Comparison of ENCODE assay signal across 20 cellular contexts in the genomic region with DNA sequence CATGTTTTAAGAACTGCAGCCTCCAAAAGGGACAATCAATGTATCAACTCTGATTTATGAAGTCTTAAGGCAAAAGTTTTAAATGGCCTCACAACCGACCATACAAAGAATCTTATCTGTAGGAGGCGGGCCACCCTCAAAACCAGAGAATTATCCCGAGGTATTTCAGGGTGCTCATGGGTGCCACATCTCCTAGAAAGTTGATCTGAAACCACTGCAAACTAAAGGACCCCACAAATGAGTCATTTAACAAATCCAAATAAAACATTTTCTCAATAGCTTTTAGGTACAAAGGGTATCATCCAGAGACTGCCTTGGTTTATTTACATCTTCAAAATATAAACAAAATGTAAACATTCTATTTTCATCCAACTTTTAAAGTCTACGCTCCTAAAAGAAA. TPM values are rescaled to one million over a fixed set of nuclear protein-coding genes. Genes with fewer than 3 reads are reported as not detected.
A peak's percentile ranks its signal among the peaks of the same experiment; 100 is the strongest.
DNase-seq lines count a peak whose midpoint lies in the region; ATAC-seq, FAIRE-seq and TF ChIP-seq lines count a peak whose summit lies in the region.
"Had no signal": no experiment of that assay in that cellular context is flagged by ENCODE, and none has a peak within 500 bp of the region (broad histone marks: within the 10 kb centered on the region; RNA-seq: fewer than 3 reads in every experiment).

No MANE protein-coding gene starts in this region.

- intact Hi-C loops in activated CD8-positive, alpha-beta T cell treated with anti-CD3 and anti-CD28 coated beads for 36 hours (cut with micrococcal nuclease): no loop called here
- intact Hi-C loops in CD8-positive, alpha-beta T cell (cut with DNase I, micrococcal nuclease): no loop called here
- intact Hi-C loops in kidney (cut with DNase I): no loop called here
- intact Hi-C loops in psoas muscle (cut with DNase I): no loop called here

- H3K4me1 ChIP-seq in OCI-LY3 (ENCODE audit: low read length) (peaks cover 69% of the 10 kb centered on the region), kidney (ENCODE audit: control insufficient read depth in 1 of 2, insufficient read depth in 1 of 2, low read depth in 1 of 2, low read length in 2 of 2) (peaks cover 0 to 5% of the 10 kb centered on the region in 2 donors), psoas muscle (peaks cover 8% of the 10 kb centered on the region)
- peaks cover 10% of the 10 kb centered on the region for H3K4me1 ChIP-seq in CD8-positive, alpha-beta T cell (ENCODE audit: insufficient read depth, low read length)

- H3K27ac ChIP-seq in OCI-LY3 (ENCODE audit: low read length): no peak overlapping the region
- H3K27ac ChIP-seq in CD8-positive, alpha-beta T cell (ENCODE audit: low read depth, low read length): no peak overlapping the region
- no peak overlapping the region for H3K27ac ChIP-seq in kidney (ENCODE audit: low read depth in 2 of 2, low read length in 2 of 2)
- H3K27ac ChIP-seq in psoas muscle: no peak overlapping the region
- H3K27ac ChIP-seq: 22Rv1, PC-9 had no signal

- H3K9me3 Mint-ChIP-seq in activated CD8-positive, alpha-beta T cell treated with anti-CD3 and anti-CD28 coated beads for 36 hours: no peaks in the 10 kb centered on the region
- H3K9me3 Mint-ChIP-seq in activated CD8-positive, alpha-beta T cell treated with anti-CD3 and anti-CD28 coated beads, Interleukin-2, amount 10 ng/mL, durations not matched to agents 7 days and 5 days (ENCODE audit: insufficient read depth): no peaks in the 10 kb centered on the region
- no peaks in the 10 kb centered on the region for H3K9me3 Mint-ChIP-seq in activated T-helper 17 cell treated with anti-CD3 and anti-CD28 coated beads, Interleukin-2, amount 50 U/mL, for 72 hours
- no peaks in the 10 kb centered on the region for H3K9me3 Mint-ChIP-seq in CD8-positive, alpha-beta T cell

- DNase-seq in activated CD8-positive, alpha-beta T cell treated with anti-CD3 and anti-CD28 coated beads for 36 hours: no peak
- no peak for DNase-seq in activated CD8-positive, alpha-beta T cell treated with anti-CD3 and anti-CD28 coated beads, Interleukin-2, amount 10 ng/mL, durations not matched to agents 7 days and 5 days
- DNase-seq in CD8-positive, alpha-beta T cell: no peak
- no peak for DNase-seq in kidney
- DNase-seq in NK-92 treated with Interleukin-12 subunit alpha and Interleukin-12 subunit beta, amount 100 ng/mL, for 24 hours (lab: John Stamatoyannopoulos, UW): no peak
- DNase-seq in psoas muscle: no peak
- DNase-seq: Calu3, GF-D8, NCI-H1417, NCI-H187, NCI-H2107, NCI-H510A, NCI-H774, PC-9 had no signal

- no peaks in the 10 kb centered on the region for H3K27me3 ChIP-seq in OCI-LY3 (ENCODE audit: low read depth, low read length)
- H3K27me3 ChIP-seq in CD8-positive, alpha-beta T cell (ENCODE audit: insufficient read depth, low read length): no peaks in the 10 kb centered on the region
- no peaks in the 10 kb centered on the region for H3K27me3 ChIP-seq in psoas muscle (ENCODE audit: insufficient read depth in 3 of 3, low read length in 2 of 3)

- H3K9ac ChIP-seq in OCI-LY3 (ENCODE audit: low read length): no peak overlapping the region
- no peak overlapping the region for H3K9ac ChIP-seq in kidney (ENCODE audit: low read length in 2 of 2)

- peaks cover 50% of the 10 kb centered on the region for H3K36me3 ChIP-seq in OCI-LY3 (replicated peaks; ENCODE audit: low read depth, low read length)
- no peaks in the 10 kb centered on the region for H3K36me3 ChIP-seq in CD8-positive, alpha-beta T cell (ENCODE audit: insufficient read depth, low read length)
- H3K36me3 ChIP-seq in kidney (ENCODE audit: control insufficient read depth in 1 of 2, insufficient read depth in 2 of 2, low read length in 2 of 2): no peaks in the 10 kb centered on the region
- no peaks in the 10 kb centered on the region for H3K36me3 ChIP-seq in psoas muscle (ENCODE audit: insufficient read depth in 1 of 2, low read depth in 1 of 2)

- no peak overlapping the region for H3K4me3 ChIP-seq in OCI-LY3 (ENCODE audit: low read length)
- H3K4me3 ChIP-seq in CD8-positive, alpha-beta T cell (ENCODE audit: low read depth, low read length): no peak overlapping the region
- H3K4me3 ChIP-seq in kidney (ENCODE audit: low read length in 2 of 2): no peak overlapping the region
- H3K4me3 ChIP-seq in psoas muscle: no peak overlapping the region
- H3K4me3 ChIP-seq: PC-9 had no signal

- H3K4me3 Mint-ChIP-seq in activated CD8-positive, alpha-beta T cell treated with anti-CD3 and anti-CD28 coated beads for 36 hours: no peak overlapping the region
- H3K4me3 Mint-ChIP-seq in activated CD8-positive, alpha-beta T cell treated with anti-CD3 and anti-CD28 coated beads, Interleukin-2, amount 10 ng/mL, durations not matched to agents 7 days and 5 days: no peak overlapping the region
- H3K4me3 Mint-ChIP-seq in activated T-helper 17 cell treated with anti-CD3 and anti-CD28 coated beads, Interleukin-2, amount 50 U/mL, for 72 hours: peak overlapping the region; percentile 98
- no peak overlapping the region for H3K4me3 Mint-ChIP-seq in CD8-positive, alpha-beta T cell
- H3K4me3 Mint-ChIP-seq: CD14-positive monocyte had no signal

- H3K27me3 Mint-ChIP-seq in activated CD8-positive, alpha-beta T cell treated with anti-CD3 and anti-CD28 coated beads for 36 hours: no peaks in the 10 kb centered on the region
- H3K27me3 Mint-ChIP-seq in activated CD8-positive, alpha-beta T cell treated with anti-CD3 and anti-CD28 coated beads, Interleukin-2, amount 10 ng/mL, durations not matched to agents 7 days and 5 days (ENCODE audit: low read depth): no peaks in the 10 kb centered on the region
- H3K27me3 Mint-ChIP-seq in activated T-helper 17 cell treated with anti-CD3 and anti-CD28 coated beads, Interleukin-2, amount 50 U/mL, for 72 hours: no peaks in the 10 kb centered on the region
- no peaks in the 10 kb centered on the region for H3K27me3 Mint-ChIP-seq in CD8-positive, alpha-beta T cell (ENCODE audit: low read depth)

- H3K36me3 Mint-ChIP-seq in activated CD8-positive, alpha-beta T cell treated with anti-CD3 and anti-CD28 coated beads for 36 hours (ENCODE audit: low read depth): peaks cover 29% of the 10 kb centered on the region
- peaks cover 32% of the 10 kb centered on the region for H3K36me3 Mint-ChIP-seq in activated CD8-positive, alpha-beta T cell treated with anti-CD3 and anti-CD28 coated beads, Interleukin-2, amount 10 ng/mL, durations not matched to agents 7 days and 5 days (ENCODE audit: low read depth)
- H3K36me3 Mint-ChIP-seq in activated T-helper 17 cell treated with anti-CD3 and anti-CD28 coated beads, Interleukin-2, amount 50 U/mL, for 72 hours (ENCODE audit: low read depth): peaks cover 82% of the 10 kb centered on the region
- H3K36me3 Mint-ChIP-seq in CD8-positive, alpha-beta T cell: peaks cover 15% of the 10 kb centered on the region

- FAIRE-seq in kidney (lab: Jason Lieb, UNC): no peak
- FAIRE-seq: GM12892, GM18507 had no signal

- ATAC-seq in activated CD8-positive, alpha-beta T cell treated with anti-CD3 and anti-CD28 coated beads for 36 hours: no peak
- no peak for ATAC-seq in activated CD8-positive, alpha-beta T cell treated with anti-CD3 and anti-CD28 coated beads, Interleukin-2, amount 10 ng/mL, durations not matched to agents 7 days and 5 days
- ATAC-seq in activated T-helper 17 cell treated with anti-CD3 and anti-CD28 coated beads, Interleukin-2, amount 50 U/mL, for 72 hours (replicated peaks): no peak
- ATAC-seq in CD8-positive, alpha-beta T cell: no peak
- ATAC-seq in psoas muscle: no peak

- TF ChIP-seq CTCF in activated CD8-positive, alpha-beta T cell treated with anti-CD3 and anti-CD28 coated beads for 36 hours (IDR thresholded peaks at IDR 0.05): no peak
- TF ChIP-seq CTCF in OCI-LY3 (IDR thresholded peaks at IDR 0.05; ENCODE audit: low read depth, low read length): no peak
- TF ChIP-seq CTCF in CD8-positive, alpha-beta T cell (IDR thresholded peaks at IDR 0.05): no peak
- no peak for TF ChIP-seq CTCF in kidney (IDR thresholded peaks at IDR 0.05; ENCODE audit: borderline replicate concordance, extremely low read depth, insufficient read depth)
- TF ChIP-seq CTCF in psoas muscle (IDR thresholded peaks at IDR 0.05): no peak

- peaks cover 66% of the 10 kb centered on the region for H4K20me1 ChIP-seq in OCI-LY3 (ENCODE audit: insufficient read depth, low read length)

- peaks cover 97% of the 10 kb centered on the region for H3K79me2 ChIP-seq in OCI-LY3 (ENCODE audit: low read length)

- peak overlapping the region; percentile 14 for H3K4me2 ChIP-seq in OCI-LY3 (ENCODE audit: low read length)
- H3K4me2 ChIP-seq: PC-9 had no signal

- POLR2A ChIA-PET in activated CD8-positive, alpha-beta T cell treated with anti-CD3 and anti-CD28 coated beads for 36 hours (lab: Charles Lee): interaction anchor here (0.9 kb wide), 1 partner anchor 76 kb away, joined by 3 read pairs; no protein-coding TSS in a partner anchor
- POLR2A ChIA-PET in activated CD8-positive, alpha-beta T cell treated with anti-CD3 and anti-CD28 coated beads, Interleukin-2, amount 10 ng/mL, durations not matched to agents 7 days and 5 days (lab: Charles Lee): no interaction called here
- POLR2A ChIA-PET in CD8-positive, alpha-beta T cell (lab: Charles Lee): interaction anchor here (1.6 kb wide), 1 partner anchor 23 kb away, joined by 5 read pairs; no protein-coding TSS in a partner anchor

- CTCF ChIA-PET in activated CD8-positive, alpha-beta T cell treated with anti-CD3 and anti-CD28 coated beads for 36 hours (lab: Charles Lee): interaction anchor here (2.9 to 4.5 kb wide), 4 partner anchors 8 to 97 kb away, joined by 8 to 26 read pairs (median 17); no protein-coding TSS in a partner anchor
- CTCF ChIA-PET in activated CD8-positive, alpha-beta T cell treated with anti-CD3 and anti-CD28 coated beads, Interleukin-2, amount 10 ng/mL, durations not matched to agents 7 days and 5 days (lab: Charles Lee): interaction anchor here (0.9 to 3.5 kb wide), 6 partner anchors 11 to 204 kb away, joined by 3 to 28 read pairs (median 8); no protein-coding TSS in a partner anchor
- CTCF ChIA-PET in CD8-positive, alpha-beta T cell (lab: Charles Lee): interaction anchor here (1.0 to 18.2 kb wide), 6 partner anchors 11 to 205 kb away, joined by 3 to 455 read pairs (median 10); no protein-coding TSS in a partner anchor

- peak overlapping the region; percentile 10 for H3K27ac Mint-ChIP-seq in activated CD8-positive, alpha-beta T cell treated with anti-CD3 and anti-CD28 coated beads for 36 hours
- H3K27ac Mint-ChIP-seq in activated CD8-positive, alpha-beta T cell treated with anti-CD3 and anti-CD28 coated beads, Interleukin-2, amount 10 ng/mL, durations not matched to agents 7 days and 5 days: no peak overlapping the region
- peak overlapping the region; percentile 61 for H3K27ac Mint-ChIP-seq in activated T-helper 17 cell treated with anti-CD3 and anti-CD28 coated beads, Interleukin-2, amount 50 U/mL, for 72 hours
- no peak overlapping the region for H3K27ac Mint-ChIP-seq in CD8-positive, alpha-beta T cell
- H3K27ac Mint-ChIP-seq: CD14-positive monocyte had no signal

- no peaks in the 10 kb centered on the region for H3K9me3 ChIP-seq in OCI-LY3 (ENCODE audit: insufficient read depth, low read length)
- no peaks in the 10 kb centered on the region for H3K9me3 ChIP-seq in CD8-positive, alpha-beta T cell (ENCODE audit: low read length)
- H3K9me3 ChIP-seq in kidney (ENCODE audit: control insufficient read depth in 1 of 2, low read length in 2 of 2): no peaks in the 10 kb centered on the region
- H3K9me3 ChIP-seq in psoas muscle: no peaks in the 10 kb centered on the region

- 82 to 83% (median 83%) methylated on average over 4 of the region's 4 CpGs for WGBS in psoas muscle, 3 donors

- peaks cover 62% of the 10 kb centered on the region for H3K4me1 Mint-ChIP-seq in activated CD8-positive, alpha-beta T cell treated with anti-CD3 and anti-CD28 coated beads for 36 hours (ENCODE audit: low read depth)
- H3K4me1 Mint-ChIP-seq in activated CD8-positive, alpha-beta T cell treated with anti-CD3 and anti-CD28 coated beads, Interleukin-2, amount 10 ng/mL, durations not matched to agents 7 days and 5 days (ENCODE audit: low read depth): peaks cover 45% of the 10 kb centered on the region
- peaks cover 57% of the 10 kb centered on the region for H3K4me1 Mint-ChIP-seq in activated T-helper 17 cell treated with anti-CD3 and anti-CD28 coated beads, Interleukin-2, amount 50 U/mL, for 72 hours
- peaks cover 63% of the 10 kb centered on the region for H3K4me1 Mint-ChIP-seq in CD8-positive, alpha-beta T cell (ENCODE audit: low read depth)

- no peak overlapping the region for H2AFZ ChIP-seq in OCI-LY3 (ENCODE audit: low read depth, low read length)
- H2AFZ ChIP-seq: PC-9 had no signal

RNA-seq across cellular contexts. Expression of gene ERN1, which starts 6.8 kb away (rescaled TPM):
- 10 to 100 TPM; 19.2 to 23.6 TPM for total RNA-seq in activated CD8-positive, alpha-beta T cell treated with anti-CD3 and anti-CD28 coated beads for 36 hours
- 10 to 100 TPM; 13.0 to 17.9 TPM for total RNA-seq in activated CD8-positive, alpha-beta T cell treated with anti-CD3 and anti-CD28 coated beads, Interleukin-2, amount 10 ng/mL, durations not matched to agents 7 days and 5 days
- total RNA-seq in activated T-helper 17 cell treated with anti-CD3 and anti-CD28 coated beads, Interleukin-2, amount 50 U/mL, for 72 hours: 10 to 100 TPM; 42.2 to 93.3 TPM
- total RNA-seq in CD8-positive, alpha-beta T cell: 10 to 100 TPM; 57.1 to 64.0 TPM
- total RNA-seq in kidney (37.0 TPM), psoas muscle (10 to 100 TPM; 10.6 to 16.6 (median 14.2) TPM)
- polyA plus RNA-seq in kidney (ENCODE audit: insufficient read depth, low read depth, low replicate concordance) (2.8 TPM), psoas muscle (1 to 10 TPM; 2.8 to 7.6 (median 5.4) TPM)

Comparison
In these comparisons a context has a peak if more than half of its experiments do, and no peak if none do; other contexts are left out.
1. H3K27ac Mint-ChIP-seq: peak in activated CD8-positive, alpha-beta T cell treated with anti-CD3 and anti-CD28 coated beads for 36 hours (single experiment) and activated T-helper 17 cell treated with anti-CD3 and anti-CD28 coated beads, Interleukin-2, amount 50 U/mL, for 72 hours (single experiment); none in activated CD8-positive, alpha-beta T cell treated with anti-CD3 and anti-CD28 coated beads, Interleukin-2, amount 10 ng/mL, durations not matched to agents 7 days and 5 days (single experiment) and CD8-positive, alpha-beta T cell (single experiment).